In genomic region chr12:70049596-70050360, GRCh38 we compare ENCODE assay signal across 8 cellular contexts.
DNase-seq lines count a peak whose midpoint lies in the region; ATAC-seq lines count a peak whose summit lies in the region.

No MANE protein-coding gene starts in this region.

- no peaks in the 10 kb centered on the region for H3K9me3 Mint-ChIP-seq in activated CD8-positive, alpha-beta T cell treated with anti-CD3 and anti-CD28 coated beads, Interleukin-2, amount 10 ng/mL, durations not matched to agents 7 days and 5 days (ENCODE audit: insufficient read depth)

- in situ Hi-C loops in ACHN (cut with HindIII; ENCODE audit: low pct_ligation_motif_present, low pct_unique_long_range_greater_than_20kb, low sequenced_read_pairs), result no loop called here

- H3K27ac Mint-ChIP-seq in activated CD8-positive, alpha-beta T cell treated with anti-CD3 and anti-CD28 coated beads, Interleukin-2, amount 10 ng/mL, durations not matched to agents 7 days and 5 days, result no peak overlapping the region

- H3K36me3 Mint-ChIP-seq in activated CD8-positive, alpha-beta T cell treated with anti-CD3 and anti-CD28 coated beads, Interleukin-2, amount 10 ng/mL, durations not matched to agents 7 days and 5 days (ENCODE audit: low read depth), result no peaks in the 10 kb centered on the region

- CTCF ChIA-PET in activated CD8-positive, alpha-beta T cell treated with anti-CD3 and anti-CD28 coated beads, Interleukin-2, amount 10 ng/mL, durations not matched to agents 7 days and 5 days (lab: Charles Lee), result no interaction called here

- ATAC-seq in GM19372 (IDR thresholded peaks at IDR 0.05; ENCODE audit: low read depth, unreplicated experiment) (peak; percentile 89), HG03280 (IDR thresholded peaks at IDR 0.05; ENCODE audit: unreplicated experiment) (peak; percentile 66)
- ATAC-seq in activated CD8-positive, alpha-beta T cell treated with anti-CD3 and anti-CD28 coated beads, Interleukin-2, amount 10 ng/mL, durations not matched to agents 7 days and 5 days, result peak; percentile 83

- H3K4me3 Mint-ChIP-seq in activated CD8-positive, alpha-beta T cell treated with anti-CD3 and anti-CD28 coated beads, Interleukin-2, amount 10 ng/mL, durations not matched to agents 7 days and 5 days, result no peak overlapping the region

- peak; percentile 56 for DNase-seq in CD1c-positive myeloid dendritic cell (ENCODE audit: extremely low spot score)
- DNase-seq in activated CD8-positive, alpha-beta T cell treated with anti-CD3 and anti-CD28 coated beads, Interleukin-2, amount 10 ng/mL, durations not matched to agents 7 days and 5 days, result peak; percentile 23
- peak; percentile 25 to 34 for DNase-seq in stimulated activated CD8-positive, alpha-beta memory T cell treated with anti-CD3 and anti-CD28 coated beads, Interleukin-7, amount 100 ng/mL, for 4 hours (ENCODE audit: low read depth in 2 of 2)
- DNase-seq in islet precursor cell, result no peak
- no peak for DNase-seq in COLO829 (ENCODE audit: low spot score)
- DNase-seq in ACHN, result no peak

- peaks cover 10% of the 10 kb centered on the region for H3K27me3 Mint-ChIP-seq in activated CD8-positive, alpha-beta T cell treated with anti-CD3 and anti-CD28 coated beads, Interleukin-2, amount 10 ng/mL, durations not matched to agents 7 days and 5 days (ENCODE audit: low read depth)

- H3K4me1 Mint-ChIP-seq in activated CD8-positive, alpha-beta T cell treated with anti-CD3 and anti-CD28 coated beads, Interleukin-2, amount 10 ng/mL, durations not matched to agents 7 days and 5 days (ENCODE audit: low read depth), result peaks cover 14% of the 10 kb centered on the region

- POLR2A ChIA-PET in activated CD8-positive, alpha-beta T cell treated with anti-CD3 and anti-CD28 coated beads, Interleukin-2, amount 10 ng/mL, durations not matched to agents 7 days and 5 days (lab: Charles Lee), result no interaction called here

Comparison
In these comparisons a context has a peak if more than half of its experiments do, and no peak if none do; other contexts are left out.
1. DNase-seq: peak in CD1c-positive myeloid dendritic cell (single experiment), activated CD8-positive, alpha-beta T cell treated with anti-CD3 and anti-CD28 coated beads, Interleukin-2, amount 10 ng/mL, durations not matched to agents 7 days and 5 days (single experiment) and stimulated activated CD8-positive, alpha-beta memory T cell treated with anti-CD3 and anti-CD28 coated beads, Interleukin-7, amount 100 ng/mL, for 4 hours (2 of 2); none in islet precursor cell (single experiment), COLO829 (single experiment) and ACHN (single experiment).
2. Peak in every context shown above with its lines, with median percentiles within 50 percentile points of each other: ATAC-seq.